ENCODE assay signal across 23 cellular contexts in genomic region chr7:15358112-15358511, GRCh38.
A peak's percentile ranks its signal among the peaks of the same experiment; 100 is the strongest.
DNase-seq lines count a peak whose midpoint lies in the region; ATAC-seq, FAIRE-seq and TF ChIP-seq lines count a peak whose summit lies in the region.
"Had no signal": no experiment of that assay in that cellular context is flagged by ENCODE, and none has a peak within 500 bp of the region (broad histone marks: within the 10 kb centered on the region; RNA-seq: fewer than 3 reads in every experiment).

No MANE protein-coding gene starts in this region.

- H3K9me1 ChIP-seq in IMR-90 (ENCODE audit: insufficient read depth, low read length), result no peaks in the 10 kb centered on the region

- no peak overlapping the region for H2BK20ac ChIP-seq in IMR-90 (ENCODE audit: low read depth, low read length)
- no peak overlapping the region for H2BK20ac ChIP-seq in H1 (ENCODE audit: low read length)

- H2BK120ac ChIP-seq in IMR-90 (ENCODE audit: low read depth, low read length) (no peak overlapping the region), H1 (replicated peaks; ENCODE audit: low read depth, low read length) (no peak overlapping the region)

- H4K5ac ChIP-seq in IMR-90 (ENCODE audit: low read depth, low read length), result no peak overlapping the region
- no peak overlapping the region for H4K5ac ChIP-seq in H1 (ENCODE audit: insufficient read length, low read depth, low read length)

- DNase-seq in HepG2 (ENCODE audit: low spot score) (no peak), right lobe of liver (no peak), IMR-90 (no peak), H1 (ENCODE audit: low read depth in 1 of 2, low spot score in 2 of 2) (no peak), smooth muscle cell (lab: John Stamatoyannopoulos, UW; ENCODE audit: unreplicated experiment) (no peak), retina (no peak), PC-9 (no peak)
- DNase-seq: ACHN; BE2C; C1 segment of cervical spinal cord; Caco-2; Calu3; CD4-positive, alpha-beta memory T cell; CD4-positive, CD25-positive, alpha-beta regulatory T cell; CD8-positive, alpha-beta memory T cell; DMS79 treated with DMSO at 0.1 percent for 48 hours; GF-D8 had no signal

- 29% methylated on average over 5 of the region's 5 CpGs for WGBS in HepG2 (ENCODE audit: low lambda C conversion rate)
- WGBS in right lobe of liver (ENCODE audit: insufficient coverage, low coverage, low lambda C conversion rate, missing lambda C conversion rate), result 65% methylated on average over 5 of the region's 5 CpGs
- no CpG with 5 or more reads among the region's 5 CpGs for WGBS in IMR-90 (ENCODE audit: extremely low coverage in 2 of 2, insufficient read length in 1 of 2), 2 experiments
- 88% methylated on average over 5 of the region's 5 CpGs; no CpG with 5 or more reads in 1 of the 2 experiments for WGBS in H1 (ENCODE audit: extremely low coverage in 1 of 2, insufficient coverage in 1 of 2, insufficient read length in 1 of 2, insufficient replicate concordance in 2 of 2, low coverage in 1 of 2, low lambda C conversion rate in 2 of 2, missing lambda C conversion rate in 1 of 2), 2 experiments
- 85% methylated on average over 5 of the region's 5 CpGs for WGBS in smooth muscle cell (ENCODE audit: low lambda C conversion rate)

- BruUV-seq in HepG2 (replicated peaks; lab: Mats Ljungman, UMichigan) (no TSS peak), IMR-90 (replicated peaks; lab: Mats Ljungman, UMichigan) (no TSS peak), PC-9 (replicated peaks; lab: Mats Ljungman, UMichigan) (no TSS peak)

- H3K9me3 ChIP-seq in HepG2 (ENCODE audit: low read length) (peaks cover 64% of the 10 kb centered on the region), right lobe of liver (no peaks in the 10 kb centered on the region), IMR-90 (ENCODE audit: control insufficient read depth, insufficient read depth, low read length) (no peaks in the 10 kb centered on the region), H1 (ENCODE audit: insufficient read depth in 2 of 2, low read depth in 1 of 2, low read length in 1 of 2) (no peaks in the 10 kb centered on the region), smooth muscle cell (replicated peaks; ENCODE audit: low read depth) (no peaks in the 10 kb centered on the region), PC-9 (ENCODE audit: insufficient read depth, low read depth) (no peaks in the 10 kb centered on the region)
- H3K9me3 ChIP-seq: BE2C, BLaER1, Caco-2 had no signal

- H3K14ac ChIP-seq in IMR-90 (replicated peaks; ENCODE audit: low read depth, low read length), result no peak overlapping the region
- H3K14ac ChIP-seq in H1 (ENCODE audit: insufficient read length), result no peak overlapping the region

- H3K9ac ChIP-seq in HepG2 (ENCODE audit: insufficient read depth, low read depth, low read length) (no peak overlapping the region), IMR-90 (ENCODE audit: low read depth, low read length) (no peak overlapping the region), H1 (replicated peaks in 1 of 4; ENCODE audit: extremely low read depth in 1 of 4, low read depth in 3 of 4, low read length in 3 of 4) (no peak overlapping the region), smooth muscle cell (ENCODE audit: low read depth) (no peak overlapping the region)
- H3K9ac ChIP-seq: BLaER1 had no signal

- intact Hi-C loops in HepG2 (cut with micrococcal nuclease; ENCODE audit: unreplicated experiment), result no loop called here
- intact Hi-C loops in right lobe of liver (cut with DNase I), result no loop called here
- intact Hi-C loops in IMR-90 (cut with micrococcal nuclease), result no loop called here
- intact Hi-C loops in PC-9 (cut with micrococcal nuclease; ENCODE audit: unreplicated experiment), result no loop called here

- H2AK5ac ChIP-seq in IMR-90 (ENCODE audit: low read depth, low read length) (no peak overlapping the region), H1 (ENCODE audit: low read depth, low read length) (no peak overlapping the region)

- ATAC-seq in HepG2, result no peak
- no peak for ATAC-seq in right lobe of liver
- ATAC-seq in IMR-90 (ENCODE audit: low read depth), result no peak
- no peak for ATAC-seq in HG03432 (IDR thresholded peaks at IDR 0.05; ENCODE audit: unreplicated experiment)

- H3K27ac ChIP-seq in HepG2 (ENCODE audit: extremely low read length, insufficient read depth, low read length) (no peak overlapping the region), right lobe of liver (no peak overlapping the region), IMR-90 (ENCODE audit: insufficient read depth, low read length) (no peak overlapping the region), H1 (ENCODE audit: low read depth, low read length) (no peak overlapping the region), smooth muscle cell (ENCODE audit: low read depth) (no peak overlapping the region), PC-9 (no peak overlapping the region)
- H3K27ac ChIP-seq: 22Rv1, BLaER1 had no signal

- H3K27me3 ChIP-seq in HepG2 (ENCODE audit: control insufficient read depth in 1 of 2, insufficient read depth in 2 of 2, low read length in 2 of 2), result no peaks in the 10 kb centered on the region
- H3K27me3 ChIP-seq in right lobe of liver, result no peaks in the 10 kb centered on the region
- H3K27me3 ChIP-seq in IMR-90 (ENCODE audit: control insufficient read depth, insufficient read depth, low read length), result no peaks in the 10 kb centered on the region
- H3K27me3 ChIP-seq in H1 (replicated peaks in 1 of 4; ENCODE audit: control insufficient read depth in 3 of 4, extremely low read depth in 1 of 4, insufficient read depth in 3 of 4, low read length in 3 of 4), result no peaks in the 10 kb centered on the region
- no peaks in the 10 kb centered on the region for H3K27me3 ChIP-seq in smooth muscle cell (ENCODE audit: low read depth)
- no peaks in the 10 kb centered on the region for H3K27me3 ChIP-seq in PC-9 (ENCODE audit: insufficient read depth, low read depth)
- H3K27me3 ChIP-seq: BE2C, BLaER1 had no signal

- no peak overlapping the region for H2BK5ac ChIP-seq in IMR-90 (ENCODE audit: low read depth, low read length, poor library complexity, severe bottlenecking)
- no peak overlapping the region for H2BK5ac ChIP-seq in H1 (ENCODE audit: low read depth, low read length)

- TF ChIP-seq POLR2A in HepG2 (IDR thresholded peaks at IDR 0.05; ENCODE audit: insufficient read depth in 1 of 2, low read depth in 2 of 2, low read length in 2 of 2) (no peak), right lobe of liver (IDR thresholded peaks at IDR 0.05) (no peak), IMR-90 (IDR thresholded peaks at IDR 0.05; ENCODE audit: low read depth, low read length) (no peak), H1 (IDR thresholded peaks at IDR 0.05; ENCODE audit: control extremely low read depth in 1 of 2, low read depth in 2 of 2, low read length in 2 of 2) (no peak)

- TF ChIP-seq RAD21 in HepG2 (CRISPR knock-in tag; IDR thresholded peaks at IDR 0.05) (no peak), IMR-90 (IDR thresholded peaks at IDR 0.05; ENCODE audit: low read length) (no peak), H1 (IDR thresholded peaks at IDR 0.05 in 1 of 2, conservative IDR thresholded peaks at IDR 0.05 in 1 of 2; ENCODE audit: low read depth in 2 of 2, low read length in 2 of 2) (no peak)

- POLR2A ChIA-PET in HepG2 (lab: Yijun Ruan, JAX), result no interaction called here
- POLR2A ChIA-PET in IMR-90 (lab: Charles Lee; ENCODE audit: unreplicated experiment), result no interaction called here
- POLR2A ChIA-PET in H1 (lab: Charles Lee; ENCODE audit: partially characterized antibody), result no interaction called here
- POLR2A ChIA-PET in PC-9 (lab: Charles Lee; ENCODE audit: unreplicated experiment), result no interaction called here

- H3K18ac ChIP-seq in IMR-90 (ENCODE audit: low read depth, low read length) (no peak overlapping the region), H1 (ENCODE audit: extremely low read depth, low read length) (no peak overlapping the region)

- H3K56ac ChIP-seq in IMR-90 (ENCODE audit: extremely low read depth, insufficient read depth, low read length) (no peak overlapping the region), H1 (replicated peaks; ENCODE audit: insufficient read length, low read depth, low read length) (no peak overlapping the region)

- H4K8ac ChIP-seq in IMR-90 (ENCODE audit: low read depth in 2 of 2, low read length in 2 of 2) (no peak overlapping the region), H1 (ENCODE audit: extremely low read depth, insufficient read depth, low read length) (no peak overlapping the region)

- dilution Hi-C loops in IMR-90 (cut with HindIII; ENCODE audit: low sequenced_read_pairs, unreplicated experiment), result no loop called here

- H3K23ac ChIP-seq in IMR-90 (ENCODE audit: low read depth, low read length) (no peak overlapping the region), H1 (ENCODE audit: insufficient read length) (no peak overlapping the region)

- TF ChIP-seq EP300 in HepG2 (IDR thresholded peaks at IDR 0.05; ENCODE audit: low read depth in 2 of 2, low read length in 2 of 2) (no peak), HepG2 (CRISPR knock-in tag; IDR thresholded peaks at IDR 0.05; ENCODE audit: borderline replicate concordance) (no peak), H1 (IDR thresholded peaks at IDR 0.05; ENCODE audit: borderline replicate concordance in 1 of 2, low read depth in 2 of 2, low read length in 2 of 2) (no peak)

- H3K4me1 ChIP-seq in HepG2 (ENCODE audit: insufficient read depth, low read length), result no peaks in the 10 kb centered on the region
- H3K4me1 ChIP-seq in right lobe of liver, result peaks cover 0 to 2% (median 0%) of the 10 kb centered on the region in 4 donors
- peaks cover 3% of the 10 kb centered on the region for H3K4me1 ChIP-seq in IMR-90 (ENCODE audit: control insufficient read depth, insufficient read depth, low read length)
- peaks cover 0 to 4% (median 1%) of the 10 kb centered on the region in 4 experiments; a peak in 3 of 7 replicates for H3K4me1 ChIP-seq in H1 (replicated peaks in 1 of 4; ENCODE audit: control insufficient read depth in 3 of 4, insufficient read depth in 4 of 4, low read length in 3 of 4)
- H3K4me1 ChIP-seq in smooth muscle cell (ENCODE audit: low read depth), result no peaks in the 10 kb centered on the region
- H3K4me1 ChIP-seq in PC-9 (replicated peaks; ENCODE audit: insufficient read depth), result no peaks in the 10 kb centered on the region
- H3K4me1 ChIP-seq: BE2C, BLaER1 had no signal

- H2BK15ac ChIP-seq in IMR-90 (ENCODE audit: low read depth, low read length) (no peak overlapping the region), H1 (ENCODE audit: low read length) (no peak overlapping the region)

- in situ Hi-C loops in HepG2 (cut with HindIII; ENCODE audit: extremely low pct_ligation_motif_present, low pct_unique_long_range_greater_than_20kb) (no loop called here), IMR-90 (cut with MboI; ENCODE audit: low sequenced_read_pairs) (no loop called here)

- no peaks in the 10 kb centered on the region for H4K20me1 ChIP-seq in HepG2 (ENCODE audit: insufficient read depth, low read length)
- H4K20me1 ChIP-seq in IMR-90 (ENCODE audit: insufficient read depth, low read length), result no peaks in the 10 kb centered on the region
- no peaks in the 10 kb centered on the region for H4K20me1 ChIP-seq in H1 (replicated peaks in 1 of 2; ENCODE audit: control insufficient read depth in 1 of 2, insufficient read depth in 2 of 2, low read length in 2 of 2)
- no peaks in the 10 kb centered on the region for H4K20me1 ChIP-seq in smooth muscle cell (ENCODE audit: low read depth)
- H4K20me1 ChIP-seq in PC-9 (ENCODE audit: insufficient read depth), result no peaks in the 10 kb centered on the region
- H4K20me1 ChIP-seq: BLaER1 had no signal

- H3F3A ChIP-seq in smooth muscle cell (ENCODE audit: low read depth), result no peaks in the 10 kb centered on the region
- H3F3A ChIP-seq in PC-9 (ENCODE audit: insufficient read depth, low read depth), result no peaks in the 10 kb centered on the region

- no peaks in the 10 kb centered on the region for H3K36me3 ChIP-seq in HepG2 (replicated peaks in 1 of 2; ENCODE audit: control insufficient read depth in 1 of 2, insufficient read depth in 2 of 2, low read length in 2 of 2)
- no peaks in the 10 kb centered on the region for H3K36me3 ChIP-seq in right lobe of liver
- H3K36me3 ChIP-seq in IMR-90 (ENCODE audit: control insufficient read depth, insufficient read depth, low read length), result no peaks in the 10 kb centered on the region
- no peaks in the 10 kb centered on the region for H3K36me3 ChIP-seq in H1 (ENCODE audit: control insufficient read depth in 2 of 4, insufficient read depth in 4 of 4, low read length in 3 of 4)
- no peaks in the 10 kb centered on the region for H3K36me3 ChIP-seq in smooth muscle cell (ENCODE audit: low read depth)
- H3K36me3 ChIP-seq in PC-9 (ENCODE audit: low read depth), result no peaks in the 10 kb centered on the region
- H3K36me3 ChIP-seq: BE2C, BLaER1 had no signal

- H2AK9ac ChIP-seq in IMR-90 (replicated peaks; ENCODE audit: low read depth, low read length, poor library complexity), result no peak overlapping the region

- no peak for TF ChIP-seq CTCF in HepG2 (CRISPR knock-in tag; IDR thresholded peaks at IDR 0.05)
- TF ChIP-seq CTCF in right lobe of liver (IDR thresholded peaks at IDR 0.05), result no peak
- TF ChIP-seq CTCF in IMR-90 (conservative IDR thresholded peaks at IDR 0.05; ENCODE audit: low read depth, low read length), result no peak
- no peak for TF ChIP-seq CTCF in H1 (IDR thresholded peaks at IDR 0.05; ENCODE audit: control extremely low read depth in 1 of 3, insufficient read depth in 1 of 3, low read depth in 1 of 3, low read length in 3 of 3)
- no peak for TF ChIP-seq CTCF in smooth muscle cell (IDR thresholded peaks at IDR 0.05; ENCODE audit: borderline replicate concordance, insufficient read depth, poor library complexity, severe bottlenecking)
- TF ChIP-seq CTCF in PC-9 (conservative IDR thresholded peaks at IDR 0.05), result no peak

- H3K4me3 ChIP-seq in HepG2 (replicated peaks in 1 of 3; ENCODE audit: insufficient read depth in 1 of 3, low read depth in 2 of 3, low read length in 3 of 3), result no peak overlapping the region
- H3K4me3 ChIP-seq in right lobe of liver, result no peak overlapping the region
- H3K4me3 ChIP-seq in IMR-90 (ENCODE audit: insufficient read depth, low read depth, low read length), result no peak overlapping the region
- no peak overlapping the region for H3K4me3 ChIP-seq in H1 (ENCODE audit: extremely low read depth in 1 of 4, insufficient read depth in 2 of 4, low read depth in 3 of 4, low read length in 4 of 4)
- H3K4me3 ChIP-seq in smooth muscle cell, result no peak overlapping the region
- H3K4me3 ChIP-seq in PC-9, result no peak overlapping the region
- H3K4me3 ChIP-seq: BLaER1 had no signal

- H3K4ac ChIP-seq in IMR-90 (ENCODE audit: low read depth, low read length) (no peak overlapping the region), H1 (replicated peaks; ENCODE audit: insufficient read length, low read depth, low read length) (no peak overlapping the region)

- H3K79me1 ChIP-seq in IMR-90 (ENCODE audit: low read depth in 1 of 2, low read length in 2 of 2) (no peaks in the 10 kb centered on the region), H1 (ENCODE audit: low read depth, low read length) (no peaks in the 10 kb centered on the region)

- H2AFZ ChIP-seq in HepG2 (ENCODE audit: low read length) (no peak overlapping the region), IMR-90 (replicated peaks; ENCODE audit: low read length, poor library complexity) (no peak overlapping the region), H1 (ENCODE audit: low read length) (peak overlapping the region; percentile 70; the same call in 1 of the 2 replicates), smooth muscle cell (ENCODE audit: low read depth) (peak overlapping the region; percentile 52), PC-9 (no peak overlapping the region)

- FAIRE-seq in HepG2 (lab: Jason Lieb, UNC), result no peak
- FAIRE-seq in H1 (lab: Jason Lieb, UNC), result no peak
- FAIRE-seq: D721Med, G401.6, GM12891 had no signal

- H3K9me2 ChIP-seq in PC-9 (ENCODE audit: insufficient read depth), result no peaks in the 10 kb centered on the region

- no peak overlapping the region for H2BK12ac ChIP-seq in H1 (ENCODE audit: low read depth, low read length)

- no peaks in the 10 kb centered on the region for H3K23me2 ChIP-seq in H1 (ENCODE audit: low read depth, low read length)

- CTCF ChIA-PET in HepG2 (lab: Yijun Ruan, JAX; ENCODE audit: low intra/inter-chr PET ratio, low total read pairs), result no interaction called here
- CTCF ChIA-PET in IMR-90 (lab: Yijun Ruan, JAX), result no interaction called here
- CTCF ChIA-PET in H1 (lab: Charles Lee; ENCODE audit: partially characterized antibody), result interaction anchor here (1.2 kb wide), 1 partner anchor 44 kb away, joined by 3 read pairs; no protein-coding TSS in a partner anchor
- CTCF ChIA-PET in PC-9 (lab: Charles Lee), result no interaction called here

- H4K91ac ChIP-seq in IMR-90 (ENCODE audit: insufficient read depth, low read depth, low read length) (no peak overlapping the region), H1 (replicated peaks; ENCODE audit: insufficient read length, low read length) (no peak overlapping the region)

- H3K4me2 ChIP-seq in HepG2 (ENCODE audit: low read depth, low read length), result no peak overlapping the region
- H3K4me2 ChIP-seq in IMR-90 (ENCODE audit: low read depth, low read length), result no peak overlapping the region
- H3K4me2 ChIP-seq in H1 (ENCODE audit: insufficient read depth in 1 of 2, low read depth in 2 of 2, low read length in 2 of 2), result no peak overlapping the region
- no peak overlapping the region for H3K4me2 ChIP-seq in smooth muscle cell
- H3K4me2 ChIP-seq in PC-9, result no peak overlapping the region
- H3K4me2 ChIP-seq: BLaER1 had no signal

- no peaks in the 10 kb centered on the region for H3K79me2 ChIP-seq in HepG2 (ENCODE audit: insufficient read depth, low read length)
- no peaks in the 10 kb centered on the region for H3K79me2 ChIP-seq in H1 (ENCODE audit: control insufficient read depth in 1 of 2, insufficient read depth in 2 of 2, low read length in 2 of 2)
- H3K79me2 ChIP-seq in smooth muscle cell (ENCODE audit: low read depth), result no peaks in the 10 kb centered on the region
- no peaks in the 10 kb centered on the region for H3K79me2 ChIP-seq in PC-9 (ENCODE audit: low read depth)

Comparison
In these comparisons a context has a peak if more than half of its experiments do, and no peak if none do; other contexts are left out.
1. H2AFZ ChIP-seq: peak in H1 (single experiment) and smooth muscle cell (single experiment); none in HepG2 (single experiment), IMR-90 (single experiment) and PC-9 (single experiment).
2. Of the 41 proteins assayed by ChIP-seq in both HepG2 and H1: peak only in HepG2: MAFK; only in H1: none; in both: none; in neither: 40.